1 cellular context compared by ENCODE assay signal in genomic region chr1:166484471-166484870, GRCh38.
TF ChIP-seq lines count a peak whose summit lies in the region.

No MANE protein-coding gene starts in this region.

TF ChIP-seq in SK-N-SH, 30 proteins besides CTCF, POLR2A, EP300 and RAD21 (continued from another document):
- TF ChIP-seq USF2 (IDR thresholded peaks at IDR 0.05; ENCODE audit: borderline replicate concordance, low read depth, low read length) (no peak), MEF2A (IDR thresholded peaks at IDR 0.05; ENCODE audit: borderline replicate concordance, low read depth) (no peak), MAX (IDR thresholded peaks at IDR 0.05; ENCODE audit: low read depth) (no peak), FOXM1 (IDR thresholded peaks at IDR 0.05; ENCODE audit: low read depth) (no peak), POLR2AphosphoS5 (IDR thresholded peaks at IDR 0.05; ENCODE audit: low read depth, low read length) (no peak)
